Comparison of ENCODE assay signal across 8 cellular contexts in the genomic region with DNA sequence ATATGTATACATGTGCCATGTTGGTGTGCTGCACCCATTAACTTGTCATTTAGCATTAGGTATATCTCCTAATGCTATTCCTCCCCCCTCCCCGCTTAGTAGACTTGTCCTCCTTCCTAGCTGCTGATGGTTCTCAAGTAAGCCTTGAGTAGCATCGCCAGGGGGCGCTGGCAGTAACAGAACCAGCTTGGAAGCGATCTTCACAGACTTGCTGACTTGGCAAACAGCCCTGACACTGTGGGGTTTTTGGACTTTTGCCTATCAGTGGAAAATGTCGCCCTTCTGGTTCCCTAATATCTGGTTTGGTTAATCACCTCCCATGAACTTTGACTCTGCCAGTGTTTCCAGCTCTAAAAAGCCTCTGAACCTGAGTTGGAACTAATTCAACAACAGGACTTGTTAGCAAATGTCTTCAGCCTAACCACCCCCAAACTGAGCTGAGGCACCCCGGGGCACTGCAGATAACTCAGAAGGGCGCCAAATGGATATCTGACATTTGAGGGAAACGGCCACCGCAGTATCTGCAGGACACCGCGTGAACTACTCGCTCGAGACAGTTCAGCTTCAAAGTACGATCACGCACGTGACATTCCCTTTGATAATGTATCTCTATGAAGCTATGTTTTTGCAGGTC. TPM values are rescaled to one million over a fixed set of nuclear protein-coding genes. Genes with fewer than 3 reads are reported as not detected.
DNase-seq lines count a peak whose midpoint lies in the region; ATAC-seq and TF ChIP-seq lines count a peak whose summit lies in the region.

No MANE protein-coding gene starts in this region.

- no peak overlapping the region for H3K27ac ChIP-seq in neutrophil
- peak overlapping the region; percentile 73 to 85 (median 81) for H3K27ac ChIP-seq in stomach

- H3K9me3 ChIP-seq in neutrophil (no peaks in the 10 kb centered on the region), stomach (no peaks in the 10 kb centered on the region)

- 17 to 32% (median 19%) methylated on average over 16 of the region's 16 CpGs for WGBS in stomach, 5 donors

- TF ChIP-seq CTCF in fibroblast of villous mesenchyme (IDR thresholded peaks at IDR 0.05; ENCODE audit: insufficient read depth, low read depth, low read length) (peak; percentile 87), neutrophil (IDR thresholded peaks at IDR 0.05) (peak; percentile 83), stomach (IDR thresholded peaks at IDR 0.05) (peak in 6 of 7 experiments; percentile 45 to 97 (median 80))

- no peak for TF ChIP-seq POLR2A in stomach (IDR thresholded peaks at IDR 0.05)

- H3K4me1 ChIP-seq in neutrophil (ENCODE audit: control insufficient read depth in 1 of 2, insufficient read depth in 1 of 2, low read depth in 1 of 2, low read length in 1 of 2) (no peaks in the 10 kb centered on the region), stomach (peaks cover 11 to 46% (median 31%) of the 10 kb centered on the region in 4 donors)

- H3K36me3 ChIP-seq in neutrophil (peaks cover 24% of the 10 kb centered on the region), stomach (peaks cover 19 to 57% (median 40%) of the 10 kb centered on the region in 4 donors)

- TF ChIP-seq EP300 in stomach (IDR thresholded peaks at IDR 0.05) = no peak

- intact Hi-C loops in stomach (cut with DNase I; ENCODE audit: low total_unique reads) = loop anchor here (5.0 kb wide), 1 partner anchor 105 kb away; no protein-coding TSS in a partner anchor

- H3K27me3 ChIP-seq in neutrophil = no peaks in the 10 kb centered on the region
- no peaks in the 10 kb centered on the region for H3K27me3 ChIP-seq in stomach

- DNase-seq in EL (peak; percentile 91), MV-4-11 (lab: John Stamatoyannopoulos, UW) (peak; percentile 86), SIG-M5 (lab: John Stamatoyannopoulos, UW) (peak; percentile 68), fibroblast of villous mesenchyme (ENCODE audit: low read depth) (peak; percentile 94), stomach (peak; percentile 99)
- DNase-seq in activated T-helper 9 cell treated with anti-CD3 and anti-CD28 coated beads, Interleukin-2, amount 50 U/mL, for 16 hours (ENCODE audit: low read depth) = peak; percentile 81

- H3K4me3 ChIP-seq in fibroblast of villous mesenchyme (ENCODE audit: low read depth, low read length) (no peak overlapping the region), neutrophil (ENCODE audit: low read depth in 1 of 2, low read length in 1 of 2) (no peak overlapping the region), stomach (no peak overlapping the region)

- ATAC-seq in GM19455 (IDR thresholded peaks at IDR 0.05; ENCODE audit: unreplicated experiment) = no peak

RNA-seq across cellular contexts. Expression of a gene that starts 15.4 kb away (rescaled TPM):
- total RNA-seq in fibroblast of villous mesenchyme (under 0.01 TPM in 1 of 2 replicates, not detected in the other), stomach (not detected)
- polyA plus RNA-seq in stomach = not detected

RNA-seq across cellular contexts. Expression of a gene that starts 39.5 kb away (rescaled TPM):
- total RNA-seq in fibroblast of villous mesenchyme = 1.6 and 1.7 TPM in 2 replicates
- total RNA-seq in stomach = 10 to 100 TPM in 2 of 5 donors, 1 to 10 TPM in 3; 1.2 to 17.7 (median 9.7) TPM
- 10 to 100 TPM in 1 of 3 donors, 1 to 10 TPM in 2; 6.3 to 11.0 (median 6.4) TPM for polyA plus RNA-seq in stomach

RNA-seq across cellular contexts. Expression of a gene that starts 55.6 kb away (rescaled TPM):
- total RNA-seq in fibroblast of villous mesenchyme = 3.5 and 5.2 TPM in 2 replicates
- total RNA-seq in stomach = 10 to 100 TPM in 3 of 5 donors, 1 to 10 TPM in 2; 8.1 to 34.5 (median 16.5) TPM
- 10 to 100 TPM in 1 of 3 donors, 1 to 10 TPM in 2; 4.5 to 10.1 (median 8.2) TPM for polyA plus RNA-seq in stomach
